In genomic region chr3:77320514-77320913, GRCh38 we compare ENCODE assay signal across 9 cellular contexts.
DNase-seq lines count a peak whose midpoint lies in the region; ATAC-seq and TF ChIP-seq lines count a peak whose summit lies in the region.
"Had no signal": no experiment of that assay in that cellular context is flagged by ENCODE, and none has a peak within 500 bp of the region (broad histone marks: within the 10 kb centered on the region; RNA-seq: fewer than 3 reads in every experiment).

No MANE protein-coding gene starts in this region.

- H3K27ac Mint-ChIP-seq in neural crest cell (ENCODE audit: unreplicated experiment) = no peak overlapping the region
- H3K27ac Mint-ChIP-seq: activated naive CD4-positive, alpha-beta T cell treated with anti-CD3 and anti-CD28 coated beads, Interleukin-2, amount 10 ng/mL, durations not matched to agents 7 days and 5 days had no signal

- no peak overlapping the region for H3K4me3 ChIP-seq in choroid plexus epithelial cell (ENCODE audit: low read depth, low read length)

- no peak for ATAC-seq in GM18517 (IDR thresholded peaks at IDR 0.05; ENCODE audit: unreplicated experiment)
- no peak for ATAC-seq in HG03565 (IDR thresholded peaks at IDR 0.05; ENCODE audit: unreplicated experiment)
- no peak for ATAC-seq in GM19395 (IDR thresholded peaks at IDR 0.05; ENCODE audit: unreplicated experiment)

- H3K36me3 Mint-ChIP-seq in neural crest cell (ENCODE audit: low read depth) = no peaks in the 10 kb centered on the region
- H3K36me3 Mint-ChIP-seq: activated naive CD4-positive, alpha-beta T cell treated with anti-CD3 and anti-CD28 coated beads, Interleukin-2, amount 10 ng/mL, durations not matched to agents 7 days and 5 days had no signal

- TF ChIP-seq CTCF in choroid plexus epithelial cell (conservative IDR thresholded peaks at IDR 0.05; ENCODE audit: low read depth, low read length) = peak; percentile 64
- peak; percentile 86 for TF ChIP-seq CTCF in neural crest cell (conservative IDR thresholded peaks at IDR 0.05)

- H3K27me3 Mint-ChIP-seq in neural crest cell (ENCODE audit: low read depth) = no peaks in the 10 kb centered on the region
- H3K27me3 Mint-ChIP-seq: activated naive CD4-positive, alpha-beta T cell treated with anti-CD3 and anti-CD28 coated beads, Interleukin-2, amount 10 ng/mL, durations not matched to agents 7 days and 5 days had no signal

- H3K4me1 Mint-ChIP-seq in neural crest cell = peaks cover 27% of the 10 kb centered on the region
- H3K4me1 Mint-ChIP-seq: activated naive CD4-positive, alpha-beta T cell treated with anti-CD3 and anti-CD28 coated beads, Interleukin-2, amount 10 ng/mL, durations not matched to agents 7 days and 5 days had no signal

- DNase-seq in EL (peak; percentile 25), NCI-H1048 (lab: John Stamatoyannopoulos, UW) (peak; percentile 8), choroid plexus epithelial cell (ENCODE audit: low read depth) (peak; percentile 85), neural crest cell (ENCODE audit: low read depth, low spot score) (no peak), putamen (ENCODE audit: low spot score) (no peak)
- DNase-seq: activated naive CD4-positive, alpha-beta T cell treated with anti-CD3 and anti-CD28 coated beads, Interleukin-2, amount 10 ng/mL, durations not matched to agents 7 days and 5 days had no signal

- H3K9me3 Mint-ChIP-seq in neural crest cell = peaks cover 5% of the 10 kb centered on the region

- H3K4me3 Mint-ChIP-seq in neural crest cell = no peak overlapping the region
- H3K4me3 Mint-ChIP-seq: activated naive CD4-positive, alpha-beta T cell treated with anti-CD3 and anti-CD28 coated beads, Interleukin-2, amount 10 ng/mL, durations not matched to agents 7 days and 5 days had no signal

Comparison
In these comparisons a context has a peak if more than half of its experiments do, and no peak if none do; other contexts are left out.
1. DNase-seq: peak in EL (single experiment), NCI-H1048 (single experiment) and choroid plexus epithelial cell (single experiment); none in neural crest cell (single experiment) and putamen (single experiment).